In the genomic region with DNA sequence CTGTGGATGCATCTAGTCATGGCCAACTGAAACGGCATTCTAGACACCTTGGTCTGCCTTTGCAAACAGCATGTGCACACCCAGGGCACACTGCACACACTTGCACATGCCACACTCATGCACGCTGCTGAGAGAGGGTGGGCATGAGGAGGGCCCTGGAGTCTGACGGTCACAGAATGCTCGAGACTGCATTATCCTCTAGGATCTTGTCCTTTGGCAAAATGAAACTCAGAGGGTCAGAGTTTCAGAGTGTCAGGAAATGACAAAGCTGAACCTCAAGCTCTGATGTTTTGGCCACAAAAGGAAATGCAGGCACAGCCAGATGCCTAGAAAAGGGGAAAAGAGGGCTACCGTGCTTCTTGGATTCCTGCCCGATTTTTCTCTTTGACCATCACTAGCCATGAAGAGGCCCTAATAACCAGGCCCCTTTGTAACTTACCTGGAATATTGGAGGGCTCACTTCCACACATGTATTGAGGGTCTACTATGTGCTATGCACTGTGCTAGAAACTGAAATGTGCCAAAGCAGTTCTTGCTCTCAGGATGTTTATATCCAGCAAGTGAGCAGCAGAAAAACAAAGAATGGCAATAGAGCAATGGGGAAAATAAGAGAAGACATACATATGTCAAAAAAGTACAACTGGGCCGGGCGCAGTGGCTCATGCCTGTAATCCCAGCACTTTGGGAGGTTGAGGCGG, we compare ENCODE assay signal across 1 cellular context.
TF ChIP-seq lines count a peak whose summit lies in the region.

No MANE protein-coding gene starts in this region.

TF ChIP-seq in WTC11, 78 proteins besides CTCF, POLR2A, EP300 and RAD21 (continued from another document):
- TF ChIP-seq, protein P1, sequence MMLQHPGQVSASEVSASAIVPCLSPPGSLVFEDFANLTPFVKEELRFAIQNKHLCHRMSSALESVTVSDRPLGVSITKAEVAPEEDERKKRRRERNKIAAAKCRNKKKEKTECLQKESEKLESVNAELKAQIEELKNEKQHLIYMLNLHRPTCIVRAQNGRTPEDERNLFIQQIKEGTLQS (CRISPR knock-in tag; conservative IDR thresholded peaks at IDR 0.05), result no peak
- TF ChIP-seq SOX15 (CRISPR knock-in tag; IDR thresholded peaks at IDR 0.05), result no peak
- TF ChIP-seq, protein P2, sequence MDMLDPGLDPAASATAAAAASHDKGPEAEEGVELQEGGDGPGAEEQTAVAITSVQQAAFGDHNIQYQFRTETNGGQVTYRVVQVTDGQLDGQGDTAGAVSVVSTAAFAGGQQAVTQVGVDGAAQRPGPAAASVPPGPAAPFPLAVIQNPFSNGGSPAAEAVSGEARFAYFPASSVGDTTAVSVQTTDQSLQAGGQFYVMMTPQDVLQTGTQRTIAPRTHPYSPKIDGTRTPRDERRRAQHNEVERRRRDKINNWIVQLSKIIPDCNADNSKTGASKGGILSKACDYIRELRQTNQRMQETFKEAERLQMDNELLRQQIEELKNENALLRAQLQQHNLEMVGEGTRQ (CRISPR knock-in tag; IDR thresholded peaks at IDR 0.05), result no peak
- TF ChIP-seq NR2C2 (CRISPR knock-in tag; IDR thresholded peaks at IDR 0.05), result no peak
- no peak for TF ChIP-seq ZNF317 (CRISPR knock-in tag; IDR thresholded peaks at IDR 0.05; ENCODE audit: borderline replicate concordance, low read depth)
